24 cellular contexts compared by ENCODE assay signal in genomic region chr3:38375488-38376097, GRCh38. TPM values are rescaled to one million over a fixed set of nuclear protein-coding genes. Genes with fewer than 3 reads are reported as not detected.
DNase-seq lines count a peak whose midpoint lies in the region; ATAC-seq, FAIRE-seq and TF ChIP-seq lines count a peak whose summit lies in the region.
"Had no signal": no experiment of that assay in that cellular context is flagged by ENCODE, and none has a peak within 500 bp of the region (broad histone marks: within the 10 kb centered on the region; RNA-seq: fewer than 3 reads in every experiment).

No MANE protein-coding gene starts in this region.

- no peaks in the 10 kb centered on the region for H3K9me3 ChIP-seq in CD8-positive, alpha-beta T cell (ENCODE audit: low read length)
- H3K9me3 ChIP-seq: A549, BE2C had no signal

- H3K36me3 ChIP-seq in CD8-positive, alpha-beta T cell (ENCODE audit: insufficient read depth, low read length) = no peaks in the 10 kb centered on the region
- H3K36me3 ChIP-seq in bronchial epithelial cell (ENCODE audit: control insufficient read depth, insufficient read depth, low read length) = no peaks in the 10 kb centered on the region
- H3K36me3 ChIP-seq: BE2C had no signal

- intact Hi-C loops in CD8-positive, alpha-beta T cell (cut with DNase I, micrococcal nuclease) = no loop called here

- H3K27ac ChIP-seq in CD8-positive, alpha-beta T cell (ENCODE audit: low read depth, low read length) = no peak overlapping the region
- H3K27ac ChIP-seq: A549; BLaER1 treated with 17β-estradiol and CSF1 and Interleukin-3, amounts not matched to agents 10 nM and 100 nM had no signal

- TF ChIP-seq CTCF in CD8-positive, alpha-beta T cell (IDR thresholded peaks at IDR 0.05) = no peak
- TF ChIP-seq CTCF in bronchial epithelial cell (IDR thresholded peaks at IDR 0.05; ENCODE audit: insufficient read depth, low read length, severe bottlenecking) = no peak
- TF ChIP-seq CTCF in neural crest cell (conservative IDR thresholded peaks at IDR 0.05) = no peak

- no peak for DNase-seq in CD8-positive, alpha-beta T cell
- peak; percentile 18 for DNase-seq in bronchial epithelial cell (ENCODE audit: low read depth)
- DNase-seq in immature natural killer cell = no peak
- DNase-seq in neural crest cell (ENCODE audit: low read depth, low spot score) = no peak
- no peak for DNase-seq in stimulated activated CD8-positive, alpha-beta memory T cell treated with anti-CD3 and anti-CD28 coated beads, Interleukin-4, amount 100 ng/mL, for 48 hours
- no peak for DNase-seq in SHP77 (lab: John Stamatoyannopoulos, UW)
- DNase-seq: 8988T; ACHN; AML-193; BE2C; CD4-positive, alpha-beta T cell; COR-L47; DMS153; DMS79; EL; GDM1; GOT3; H7; HCEC 1CT had no signal

- POLR2A ChIA-PET in CD8-positive, alpha-beta T cell (lab: Charles Lee) = no interaction called here

- FAIRE-seq in bronchial epithelial cell (lab: Jason Lieb, UNC) = no peak
- FAIRE-seq: A549, GM12878 had no signal

- no peak for ATAC-seq in CD8-positive, alpha-beta T cell
- ATAC-seq in GM21717 (IDR thresholded peaks at IDR 0.05; ENCODE audit: unreplicated experiment) = no peak
- ATAC-seq: GM12878 had no signal

- peaks cover 11% of the 10 kb centered on the region for H3K36me3 Mint-ChIP-seq in CD8-positive, alpha-beta T cell
- H3K36me3 Mint-ChIP-seq in immature natural killer cell = peaks cover 0 to 24% (median 19%) of the 10 kb centered on the region in 3 donors
- peaks cover 17% of the 10 kb centered on the region for H3K36me3 Mint-ChIP-seq in neural crest cell (ENCODE audit: low read depth)

- CTCF ChIA-PET in CD8-positive, alpha-beta T cell (lab: Charles Lee) = interaction anchor here (1.5 to 3.0 kb wide), 3 partner anchors 29 to 120 kb away, joined by 3 to 17 read pairs (median 15); partner anchors contain the start of genes EXOG and XYLB

- no peak overlapping the region for H3K4me3 ChIP-seq in CD8-positive, alpha-beta T cell (ENCODE audit: low read depth, low read length)
- no peak overlapping the region for H3K4me3 ChIP-seq in bronchial epithelial cell (ENCODE audit: low read depth, low read length)
- H3K4me3 ChIP-seq: A549; BLaER1 treated with 17β-estradiol and CSF1 and Interleukin-3, amounts not matched to agents 10 nM and 100 nM; GM12878 had no signal

- peak overlapping the region; percentile 22 for H3K27ac Mint-ChIP-seq in CD8-positive, alpha-beta T cell
- H3K27ac Mint-ChIP-seq in immature natural killer cell = peak overlapping the region in 1 of 6 donors; percentile 45
- peak overlapping the region; percentile 84 for H3K27ac Mint-ChIP-seq in neural crest cell (ENCODE audit: unreplicated experiment)
- H3K27ac Mint-ChIP-seq: CD14-positive monocyte had no signal

- no peak overlapping the region for H3K4me3 Mint-ChIP-seq in CD8-positive, alpha-beta T cell
- H3K4me3 Mint-ChIP-seq in immature natural killer cell = peak overlapping the region; percentile 8 to 72 (median 21)
- H3K4me3 Mint-ChIP-seq in neural crest cell = no peak overlapping the region
- H3K4me3 Mint-ChIP-seq: CD14-positive monocyte; CD4-positive, alpha-beta T cell had no signal

- H3K4me1 Mint-ChIP-seq in CD8-positive, alpha-beta T cell (ENCODE audit: low read depth) = peaks cover 28% of the 10 kb centered on the region
- peaks cover 35 to 40% of the 10 kb centered on the region in 2 donors for H3K4me1 Mint-ChIP-seq in immature natural killer cell
- H3K4me1 Mint-ChIP-seq in neural crest cell = no peaks in the 10 kb centered on the region

- H3K9me3 Mint-ChIP-seq in CD8-positive, alpha-beta T cell = no peaks in the 10 kb centered on the region
- H3K9me3 Mint-ChIP-seq in immature natural killer cell = no peaks in the 10 kb centered on the region
- no peaks in the 10 kb centered on the region for H3K9me3 Mint-ChIP-seq in neural crest cell
- H3K9me3 Mint-ChIP-seq: CD4-positive, alpha-beta T cell had no signal

- no peaks in the 10 kb centered on the region for H3K27me3 ChIP-seq in CD8-positive, alpha-beta T cell (ENCODE audit: insufficient read depth, low read length)
- no peaks in the 10 kb centered on the region for H3K27me3 ChIP-seq in bronchial epithelial cell (ENCODE audit: control insufficient read depth, insufficient read depth, low read length)
- H3K27me3 ChIP-seq: BE2C; BLaER1 treated with 17β-estradiol and CSF1 and Interleukin-3, amounts not matched to agents 10 nM and 100 nM had no signal

- peaks cover 26% of the 10 kb centered on the region for H3K4me1 ChIP-seq in CD8-positive, alpha-beta T cell (ENCODE audit: insufficient read depth, low read length)
- H3K4me1 ChIP-seq: A549, BE2C had no signal

- no peaks in the 10 kb centered on the region for H3K27me3 Mint-ChIP-seq in CD8-positive, alpha-beta T cell (ENCODE audit: low read depth)
- H3K27me3 Mint-ChIP-seq in immature natural killer cell (ENCODE audit: low read depth in 3 of 3) (peaks cover 4 to 7% (median 6%) of the 10 kb centered on the region in 3 donors), neural crest cell (ENCODE audit: low read depth) (no peaks in the 10 kb centered on the region)
- H3K27me3 Mint-ChIP-seq: CD4-positive, alpha-beta T cell had no signal

RNA-seq across cellular contexts. Expression of gene XYLB, which starts 29.0 kb away (rescaled TPM):
- total RNA-seq in CD8-positive, alpha-beta T cell = under 1 TPM; 0.47 to 0.52 TPM
- total RNA-seq in bronchial epithelial cell (1.5 and 2.1 TPM in 2 replicates), neural crest cell (10.1 and 12.0 TPM in 2 replicates)
- polyA plus RNA-seq in immature natural killer cell = 1 to 10 TPM; 1.2 to 1.5 (median 1.4) TPM

Comparison
In these comparisons a context has a peak if more than half of its experiments do, and no peak if none do; other contexts are left out.
1. H3K4me3 Mint-ChIP-seq: peak in immature natural killer cell (5 of 5); none in CD8-positive, alpha-beta T cell (single experiment) and neural crest cell (single experiment).